ENCODE assay signal across 7 cellular contexts in genomic region chr1:146784212-146784940, GRCh38.
A peak's percentile ranks its signal among the peaks of the same experiment; 100 is the strongest.
DNase-seq lines count a peak whose midpoint lies in the region; ATAC-seq and FAIRE-seq lines count a peak whose summit lies in the region.
"Not testable (repeated sequence)": the region's sequence is repeated elsewhere in the genome, so short reads cannot be mapped to it uniquely, and the experiment has no call there.

No MANE protein-coding gene starts in this region.

- H3K36me3 Mint-ChIP-seq in activated T-cell treated with anti-CD3 and anti-CD28 coated beads, Interleukin-2, amount 50 U/mL, for 24 hours (ENCODE audit: low read depth); activated naive CD4-positive, alpha-beta T cell treated with anti-CD3 and anti-CD28 coated beads, Interleukin-2, amount 50 U/mL, for 72 hours; memory B cell: not testable (repeated sequence)

- FAIRE-seq in RCC 7860 (lab: Jason Lieb, UNC), result not testable (repeated sequence)

- H3K9me3 Mint-ChIP-seq in activated T-cell treated with anti-CD3 and anti-CD28 coated beads, Interleukin-2, amount 50 U/mL, for 24 hours; activated naive CD4-positive, alpha-beta T cell treated with anti-CD3 and anti-CD28 coated beads, Interleukin-2, amount 50 U/mL, for 72 hours; memory B cell: not testable (repeated sequence)

- peak overlapping the region; percentile 73 for H3K27ac Mint-ChIP-seq in activated T-cell treated with anti-CD3 and anti-CD28 coated beads, Interleukin-2, amount 50 U/mL, for 24 hours
- H3K27ac Mint-ChIP-seq in activated naive CD4-positive, alpha-beta T cell treated with anti-CD3 and anti-CD28 coated beads, Interleukin-2, amount 50 U/mL, for 72 hours; memory B cell: not testable (repeated sequence)

- not testable (repeated sequence) for H3K4me3 Mint-ChIP-seq in activated T-cell treated with anti-CD3 and anti-CD28 coated beads, Interleukin-2, amount 50 U/mL, for 24 hours; memory B cell

- DNase-seq in ELR (ENCODE audit: low read depth) (peak; percentile 0), M059J (ENCODE audit: low read depth) (peak; percentile 33), RCC 7860 (ENCODE audit: low spot score) (peak; percentile 51)
- DNase-seq in activated T-cell treated with anti-CD3 and anti-CD28 coated beads, Interleukin-2, amount 50 U/mL, for 24 hours; activated naive CD4-positive, alpha-beta T cell treated with anti-CD3 and anti-CD28 coated beads, Interleukin-2, amount 50 U/mL, for 72 hours (ENCODE audit: low spot score in 2 of 2); memory B cell (ENCODE audit: low spot score in 2 of 2): not testable (repeated sequence)
- DNase-seq in stimulated activated naive CD8-positive, alpha-beta T cell treated with anti-CD3 and anti-CD28 coated beads, Interleukin-15, Interleukin-2, amounts not matched to agents 100 U/mL and 50 U/mL, for 24 hours, result peak; percentile 3

- not testable (repeated sequence) for H3K27me3 Mint-ChIP-seq in activated T-cell treated with anti-CD3 and anti-CD28 coated beads, Interleukin-2, amount 50 U/mL, for 24 hours; memory B cell

- H3K4me1 Mint-ChIP-seq in activated T-cell treated with anti-CD3 and anti-CD28 coated beads, Interleukin-2, amount 50 U/mL, for 24 hours (ENCODE audit: low read depth); memory B cell: not testable (repeated sequence)

- peak; percentile 83 to 94 for ATAC-seq in activated naive CD4-positive, alpha-beta T cell treated with anti-CD3 and anti-CD28 coated beads, Interleukin-2, amount 50 U/mL, for 72 hours
- peak; percentile 42 for ATAC-seq in memory B cell (ENCODE audit: low read depth)
- peak; percentile 79 for ATAC-seq in stimulated activated naive CD8-positive, alpha-beta T cell treated with anti-CD3 and anti-CD28 coated beads, Interleukin-15, Interleukin-2, amounts not matched to agents 100 U/mL and 50 U/mL, for 24 hours
